In the genomic region with DNA sequence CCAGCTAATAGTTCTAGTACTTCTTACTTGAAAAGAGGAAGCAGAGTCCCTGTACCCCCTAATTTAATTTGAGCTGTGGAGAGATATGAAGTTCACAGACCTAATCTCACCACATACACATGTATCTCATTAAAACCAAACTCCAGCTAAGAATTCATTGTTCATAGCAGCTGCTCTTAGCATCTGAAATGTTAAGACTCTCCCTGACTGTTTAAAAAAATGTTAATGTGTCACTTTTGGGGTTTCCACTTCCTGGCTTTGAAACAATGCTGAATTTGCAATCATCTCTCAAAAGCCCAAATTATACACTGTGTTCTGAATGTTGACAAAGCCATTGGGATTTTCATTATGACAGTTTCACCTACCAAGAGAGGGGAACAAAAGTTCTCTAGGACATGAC, we compare ENCODE assay signal across 2 cellular contexts.
TF ChIP-seq lines count a peak whose summit lies in the region.

No MANE protein-coding gene starts in this region.

TF ChIP-seq in SK-N-SH, 30 proteins besides CTCF, POLR2A, EP300 and RAD21:
- TF ChIP-seq TCF12 (IDR thresholded peaks at IDR 0.05): no peak

TF ChIP-seq in SK-N-SH treated with all-trans-retinoic acid at 6 μM for 48 hours, 23 proteins besides CTCF, POLR2A, EP300 and RAD21:
- no peak for TF ChIP-seq ZNF8 (CRISPR knock-in tag; IDR thresholded peaks at IDR 0.05)
- TF ChIP-seq PATZ1 (CRISPR knock-in tag; IDR thresholded peaks at IDR 0.05; ENCODE audit: borderline replicate concordance): no peak
- TF ChIP-seq, protein P1, sequence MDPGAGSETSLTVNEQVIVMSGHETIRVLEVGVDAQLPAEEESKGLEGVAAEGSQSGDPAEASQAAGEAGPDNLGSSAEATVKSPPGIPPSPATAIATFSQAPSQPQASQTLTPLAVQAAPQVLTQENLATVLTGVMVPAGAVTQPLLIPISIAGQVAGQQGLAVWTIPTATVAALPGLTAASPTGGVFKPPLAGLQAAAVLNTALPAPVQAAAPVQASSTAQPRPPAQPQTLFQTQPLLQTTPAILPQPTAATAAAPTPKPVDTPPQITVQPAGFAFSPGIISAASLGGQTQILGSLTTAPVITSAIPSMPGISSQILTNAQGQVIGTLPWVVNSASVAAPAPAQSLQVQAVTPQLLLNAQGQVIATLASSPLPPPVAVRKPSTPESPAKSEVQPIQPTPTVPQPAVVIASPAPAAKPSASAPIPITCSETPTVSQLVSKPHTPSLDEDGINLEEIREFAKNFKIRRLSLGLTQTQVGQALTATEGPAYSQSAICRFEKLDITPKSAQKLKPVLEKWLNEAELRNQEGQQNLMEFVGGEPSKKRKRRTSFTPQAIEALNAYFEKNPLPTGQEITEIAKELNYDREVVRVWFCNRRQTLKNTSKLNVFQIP (CRISPR knock-in tag; IDR thresholded peaks at IDR 0.05; ENCODE audit: borderline replicate concordance, low read depth): no peak
- no peak for TF ChIP-seq OSR1 (CRISPR knock-in tag; IDR thresholded peaks at IDR 0.05)
- no peak for TF ChIP-seq ZFP3 (CRISPR knock-in tag; IDR thresholded peaks at IDR 0.05)
- no peak for TF ChIP-seq PPARA (CRISPR knock-in tag; IDR thresholded peaks at IDR 0.05; ENCODE audit: borderline replicate concordance)
- TF ChIP-seq ZNF565 (CRISPR knock-in tag; conservative IDR thresholded peaks at IDR 0.05; ENCODE audit: low read depth): no peak
- TF ChIP-seq, protein P2, sequence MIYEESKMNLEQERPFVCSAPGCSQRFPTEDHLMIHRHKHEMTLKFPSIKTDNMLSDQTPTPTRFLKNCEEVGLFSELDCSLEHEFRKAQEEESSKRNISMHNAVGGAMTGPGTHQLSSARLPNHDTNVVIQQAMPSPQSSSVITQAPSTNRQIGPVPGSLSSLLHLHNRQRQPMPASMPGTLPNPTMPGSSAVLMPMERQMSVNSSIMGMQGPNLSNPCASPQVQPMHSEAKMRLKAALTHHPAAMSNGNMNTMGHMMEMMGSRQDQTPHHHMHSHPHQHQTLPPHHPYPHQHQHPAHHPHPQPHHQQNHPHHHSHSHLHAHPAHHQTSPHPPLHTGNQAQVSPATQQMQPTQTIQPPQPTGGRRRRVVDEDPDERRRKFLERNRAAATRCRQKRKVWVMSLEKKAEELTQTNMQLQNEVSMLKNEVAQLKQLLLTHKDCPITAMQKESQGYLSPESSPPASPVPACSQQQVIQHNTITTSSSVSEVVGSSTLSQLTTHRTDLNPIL (CRISPR knock-in tag; IDR thresholded peaks at IDR 0.05; ENCODE audit: low read depth): no peak
- TF ChIP-seq SNAI2 (CRISPR knock-in tag; IDR thresholded peaks at IDR 0.05): no peak
- no peak for TF ChIP-seq RARB (CRISPR knock-in tag; IDR thresholded peaks at IDR 0.05)
- TF ChIP-seq ESRRG (CRISPR knock-in tag; IDR thresholded peaks at IDR 0.05): no peak
- no peak for TF ChIP-seq ZC3H10 (CRISPR knock-in tag; IDR thresholded peaks at IDR 0.05)
- TF ChIP-seq BACH2 (CRISPR knock-in tag; IDR thresholded peaks at IDR 0.05; ENCODE audit: borderline replicate concordance): no peak
